In the genomic region with DNA sequence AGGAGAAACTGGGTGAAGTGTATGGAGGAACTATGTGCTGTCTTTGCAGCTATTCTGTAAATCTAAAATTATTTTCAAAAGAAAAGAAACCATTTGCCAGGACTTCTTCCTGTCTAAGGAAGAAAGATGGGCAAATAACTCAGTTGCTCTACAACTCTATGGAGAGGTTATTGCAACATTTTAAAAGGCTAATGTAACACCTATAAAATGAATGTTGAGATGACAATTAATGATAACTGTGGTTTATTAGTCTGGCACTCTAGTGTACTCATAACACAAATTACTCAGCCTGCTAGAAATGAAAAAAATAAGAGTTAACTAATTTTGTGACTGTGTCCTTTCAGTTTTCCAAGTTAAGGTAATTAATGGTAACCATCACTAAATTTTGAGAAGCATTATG, we compare ENCODE assay signal across 18 cellular contexts.
"Had no signal": no experiment of that assay in that cellular context is flagged by ENCODE, and none has a peak within 500 bp of the region (broad histone marks: within the 10 kb centered on the region; RNA-seq: fewer than 3 reads in every experiment).

No MANE protein-coding gene starts in this region.

- H3K36me3 ChIP-seq: colonic mucosa, gastrocnemius medialis, neutrophil, right atrium auricular region, suprapubic skin, thyroid gland had no signal

- ATAC-seq: gastrocnemius medialis; heart right ventricle; naive thymus-derived CD4-positive, alpha-beta T cell had no signal

- H3K9me3 ChIP-seq: colonic mucosa, gastrocnemius medialis, heart right ventricle, neutrophil, right atrium auricular region, sigmoid colon, suprapubic skin, thyroid gland, upper lobe of left lung, vagina had no signal

- H3K4me3 ChIP-seq: colonic mucosa, gastrocnemius medialis, heart right ventricle, right atrium auricular region, sigmoid colon, skin epidermis, suprapubic skin, thyroid gland, upper lobe of left lung, vagina had no signal

- DNase-seq: colonic mucosa; dermis blood vessel endothelial cell; gastrocnemius medialis; heart right ventricle; hypothalamus; kidney glomerular epithelial cell; mesendoderm; naive thymus-derived CD4-positive, alpha-beta T cell; sigmoid colon; stimulated activated CD4-positive, alpha-beta T cell treated with anti-CD3 and anti-CD28 coated beads, Interleukin-12 subunit alpha, Interleukin-12 subunit beta, amount 100 ng/mL, for 4 hours; stimulated activated naive CD8-positive, alpha-beta T cell treated with anti-CD3 and anti-CD28 coated beads, Interleukin-15, Interleukin-2, amounts not matched to agents 100 U/mL and 50 U/mL, for 24 hours; thyroid gland; upper lobe of left lung had no signal

- H3K27ac ChIP-seq: colonic mucosa, gastrocnemius medialis, heart right ventricle, neutrophil, right atrium auricular region, sigmoid colon, skin epidermis, suprapubic skin, thyroid gland, upper lobe of left lung, vagina had no signal

- H3K4me1 ChIP-seq: colonic mucosa, right atrium auricular region, thyroid gland had no signal

- H3K4me3 Mint-ChIP-seq: naive thymus-derived CD4-positive, alpha-beta T cell had no signal

- H3K27me3 Mint-ChIP-seq: naive thymus-derived CD4-positive, alpha-beta T cell had no signal

- H3K9me3 Mint-ChIP-seq: naive thymus-derived CD4-positive, alpha-beta T cell had no signal

- H3K27me3 ChIP-seq: colonic mucosa, gastrocnemius medialis, heart right ventricle, neutrophil, right atrium auricular region, sigmoid colon, suprapubic skin, thyroid gland, upper lobe of left lung, vagina had no signal
